In the genomic region with DNA sequence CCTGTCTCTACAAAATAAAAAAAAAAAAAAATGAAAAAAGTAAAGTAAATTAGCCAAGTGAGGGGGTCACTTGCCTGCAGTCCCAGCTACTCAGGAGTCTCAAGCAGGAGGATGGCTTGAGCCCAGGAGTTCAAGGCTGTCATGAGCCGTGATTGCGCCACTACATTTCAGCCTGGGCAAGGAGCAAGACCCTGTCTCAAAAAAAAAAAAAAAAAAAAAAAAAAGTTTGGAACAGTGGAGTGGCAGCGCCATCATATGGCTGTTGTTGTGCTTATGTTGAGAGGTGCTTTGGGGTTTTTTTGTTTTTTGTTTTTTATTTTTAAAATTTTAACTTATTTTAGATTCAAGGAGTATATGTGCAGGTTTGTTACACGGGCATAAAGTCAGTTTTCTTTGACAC, we compare ENCODE assay signal across 21 cellular contexts. TPM values are rescaled to one million over a fixed set of nuclear protein-coding genes. Genes with fewer than 3 reads are reported as not detected.
DNase-seq lines count a peak whose midpoint lies in the region; ATAC-seq, FAIRE-seq and TF ChIP-seq lines count a peak whose summit lies in the region.
"Had no signal": no experiment of that assay in that cellular context is flagged by ENCODE, and none has a peak within 500 bp of the region (broad histone marks: within the 10 kb centered on the region; RNA-seq: fewer than 3 reads in every experiment).

No MANE protein-coding gene starts in this region.

- intact Hi-C loops in HCT116 (cut with micrococcal nuclease) = no loop called here

- H3K27ac ChIP-seq in HCT116 (ENCODE audit: low read depth, low read length) = no peak overlapping the region
- H3K27ac ChIP-seq in VCaP = no peak overlapping the region
- H3K27ac ChIP-seq in small intestine (ENCODE audit: low read depth in 1 of 2, low read length in 1 of 2) = no peak overlapping the region
- H3K27ac ChIP-seq: BLaER1 treated with 17β-estradiol and CSF1 and Interleukin-3, amounts not matched to agents 10 nM and 100 nM; coronary artery had no signal

- WGBS in small intestine, 3 donors = 88 to 91% (median 88%) methylated on average over 4 of the region's 4 CpGs

- ATAC-seq in HCT116 (no peak), HG03196 (IDR thresholded peaks at IDR 0.05; ENCODE audit: unreplicated experiment) (no peak)
- ATAC-seq: activated T-cell treated with anti-CD3 and anti-CD28 coated beads, Interleukin-2, amount 50 U/mL, for 4 hours; esophagus mucosa; left ventricle myocardium superior; Right ventricle myocardium inferior had no signal

- peaks cover 23% of the 10 kb centered on the region; the same call in 1 of the 2 replicates for H4K20me1 ChIP-seq in HCT116 (ENCODE audit: insufficient read depth)

- H3K79me2 ChIP-seq in HCT116 (ENCODE audit: insufficient read depth, low read length) = peaks cover 89% of the 10 kb centered on the region

- H3K4me1 ChIP-seq in HCT116 (ENCODE audit: control insufficient read depth in 1 of 2, insufficient read depth in 2 of 2, low read length in 2 of 2) (peaks cover 26 to 51% of the 10 kb centered on the region in 2 experiments), small intestine (ENCODE audit: control insufficient read depth in 2 of 2, insufficient read depth in 1 of 2, low read depth in 1 of 2, low read length in 1 of 2) (peaks cover 0 to 7% of the 10 kb centered on the region in 2 donors)

- no peaks in the 10 kb centered on the region for H3K27me3 ChIP-seq in BJ (ENCODE audit: control insufficient read depth, insufficient read depth, low read length)
- H3K27me3 ChIP-seq in HCT116 (ENCODE audit: insufficient read depth, low read length) = no peaks in the 10 kb centered on the region
- no peaks in the 10 kb centered on the region for H3K27me3 ChIP-seq in small intestine (ENCODE audit: control insufficient read depth in 2 of 2, insufficient read depth in 2 of 2, low read length in 2 of 2)
- H3K27me3 ChIP-seq: BLaER1 treated with 17β-estradiol and CSF1 and Interleukin-3, amounts not matched to agents 10 nM and 100 nM had no signal

- BruUV-seq in HCT116 (replicated peaks; lab: Mats Ljungman, UMichigan) = no TSS peak

- no peak for FAIRE-seq in small intestine (lab: Jason Lieb, UNC)
- FAIRE-seq: GM12891 had no signal

- RAD21 ChIA-PET in HCT116 (lab: Charles Lee; ENCODE audit: low non-redundant PET in 1 of 2, low total read pairs in 2 of 2, uncharacterized antibody in 2 of 2, unreplicated experiment in 2 of 2) = no interaction called here

- no peak for TF ChIP-seq POLR2A in HCT116 (IDR thresholded peaks at IDR 0.05; ENCODE audit: borderline replicate concordance, extremely low read depth, insufficient read depth, insufficient read length)

- no peaks in the 10 kb centered on the region for H3K9me2 ChIP-seq in HCT116 (ENCODE audit: insufficient read depth)

- H3K9me3 ChIP-seq in HCT116 (ENCODE audit: control insufficient read depth in 1 of 2, insufficient read depth in 1 of 2, low read depth in 1 of 2, low read length in 2 of 2) (no peaks in the 10 kb centered on the region), small intestine (ENCODE audit: control insufficient read depth, low read depth) (no peaks in the 10 kb centered on the region)
- H3K9me3 ChIP-seq: BLaER1 treated with 17β-estradiol and CSF1 and Interleukin-3, amounts not matched to agents 10 nM and 100 nM had no signal

- no peak for DNase-seq in BJ (ENCODE audit: low read depth)
- no peak for DNase-seq in HCT116 (ENCODE audit: low read depth, low spot score)
- no peak for DNase-seq in foreskin fibroblast
- DNase-seq in D341Med (ENCODE audit: low spot score) = no peak
- no peak for DNase-seq in NCI-H1092 (lab: John Stamatoyannopoulos, UW)
- DNase-seq in small intestine = no peak
- DNase-seq: activated CD4-positive, alpha-beta T cell treated with anti-CD3 and anti-CD28 coated beads, Interleukin-2, amount 10 ng/mL, durations not matched to agents 7 days and 5 days; activated T-cell treated with anti-CD3 and anti-CD28 coated beads, Interleukin-2, amount 50 U/mL, for 4 hours; amygdala; left ventricle myocardium superior; MM.1S; naive B cell; NCI-H2081 treated with DMSO at 0.1 percent for 48 hours; NCI-H82 had no signal

- POLR2A ChIA-PET in BJ (lab: Charles Lee) (interaction anchor here (0.7 kb wide), 2 partner anchors 10 to 598 kb away, joined by 5 to 8 read pairs; a partner anchor contains a TSS), HCT116 (lab: Charles Lee) (no interaction called here)

- H3K4me2 ChIP-seq in HCT116 (ENCODE audit: low read length) = no peak overlapping the region

- H3K4me3 ChIP-seq in BJ (ENCODE audit: low read depth, low read length) (no peak overlapping the region), HCT116 (replicated peaks in 1 of 2; ENCODE audit: low read depth in 1 of 2, low read length in 2 of 2) (no peak overlapping the region), foreskin fibroblast (ENCODE audit: low read depth in 1 of 2, low read length in 2 of 2) (no peak overlapping the region), small intestine (ENCODE audit: low read depth in 1 of 2, low read length in 2 of 2) (no peak overlapping the region)
- H3K4me3 ChIP-seq: BLaER1 treated with 17β-estradiol and CSF1 and Interleukin-3, amounts not matched to agents 10 nM and 100 nM; coronary artery had no signal

- TF ChIP-seq CTCF in BJ (IDR thresholded peaks at IDR 0.05; ENCODE audit: insufficient read depth, low read depth, low read length) (peak; percentile 23; the same call in 1 of the 2 replicates), HCT116 (IDR thresholded peaks at IDR 0.05 in 2 of 3, conservative IDR thresholded peaks at IDR 0.05 in 1 of 3; ENCODE audit: borderline replicate concordance in 1 of 3, insufficient read depth in 1 of 3, low read depth in 2 of 3, low read length in 2 of 3) (peak in 2 of 3 experiments; percentile 22 to 42; a peak in 2 of 6 replicates), VCaP (conservative IDR thresholded peaks at IDR 0.05) (peak; percentile 26; the same call in 1 of the 2 replicates), foreskin fibroblast (IDR thresholded peaks at IDR 0.05; ENCODE audit: low read depth, low read length) (peak; percentile 8)

- peak; percentile 25; the same call in 1 of the 2 replicates for TF ChIP-seq RAD21 in HCT116 (IDR thresholded peaks at IDR 0.05; ENCODE audit: low read depth)

- H3K9ac ChIP-seq in HCT116 (ENCODE audit: low read length) = no peak overlapping the region
- H3K9ac ChIP-seq: BLaER1 treated with 17β-estradiol and CSF1 and Interleukin-3, amounts not matched to agents 10 nM and 100 nM had no signal

- H2AFZ ChIP-seq in HCT116 (ENCODE audit: low read depth, low read length, poor library complexity, severe bottlenecking) = no peak overlapping the region

- CTCF ChIA-PET in BJ (lab: Yijun Ruan, JAX) (interaction anchor here (0.5 to 1.5 kb wide), 3 partner anchors 20 to 381 kb away, joined by 3 to 5 read pairs (median 3); no protein-coding TSS in a partner anchor), HCT116 (lab: Charles Lee) (no interaction called here)

- H3K36me3 ChIP-seq in BJ (ENCODE audit: control insufficient read depth, insufficient read depth, low read length) = peaks cover 2% of the 10 kb centered on the region; the same call in 1 of the 2 replicates
- peaks cover 33 to 40% of the 10 kb centered on the region in 2 experiments for H3K36me3 ChIP-seq in HCT116 (ENCODE audit: control insufficient read depth in 1 of 2, insufficient read depth in 2 of 2, low read length in 2 of 2)
- no peaks in the 10 kb centered on the region for H3K36me3 ChIP-seq in small intestine (ENCODE audit: control insufficient read depth in 2 of 2, insufficient read depth in 2 of 2, low read length in 2 of 2)

TF ChIP-seq in HCT116, 20 proteins besides CTCF, POLR2A, EP300 and RAD21 (continues in another document):
- TF ChIP-seq ZNF274 (IDR thresholded peaks at IDR 0.05; ENCODE audit: low read depth, low read length) (no peak), EZH2phosphoT487 (IDR thresholded peaks at IDR 0.05; ENCODE audit: borderline replicate concordance) (no peak), TCF7L2 (IDR thresholded peaks at IDR 0.05; ENCODE audit: borderline replicate concordance, extremely low read depth, insufficient read depth, insufficient read length) (no peak), CBX3 (IDR thresholded peaks at IDR 0.05; ENCODE audit: low read depth) (no peak), SIN3A (IDR thresholded peaks at IDR 0.05; ENCODE audit: low read depth) (no peak), CEBPB (IDR thresholded peaks at IDR 0.05; ENCODE audit: low read depth) (no peak), ZFX (IDR thresholded peaks at IDR 0.05) (no peak)
- TF ChIP-seq, protein P1, sequence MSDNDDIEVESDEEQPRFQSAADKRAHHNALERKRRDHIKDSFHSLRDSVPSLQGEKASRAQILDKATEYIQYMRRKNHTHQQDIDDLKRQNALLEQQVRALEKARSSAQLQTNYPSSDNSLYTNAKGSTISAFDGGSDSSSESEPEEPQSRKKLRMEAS (IDR thresholded peaks at IDR 0.05) = no peak
- TF ChIP-seq, protein P2, sequence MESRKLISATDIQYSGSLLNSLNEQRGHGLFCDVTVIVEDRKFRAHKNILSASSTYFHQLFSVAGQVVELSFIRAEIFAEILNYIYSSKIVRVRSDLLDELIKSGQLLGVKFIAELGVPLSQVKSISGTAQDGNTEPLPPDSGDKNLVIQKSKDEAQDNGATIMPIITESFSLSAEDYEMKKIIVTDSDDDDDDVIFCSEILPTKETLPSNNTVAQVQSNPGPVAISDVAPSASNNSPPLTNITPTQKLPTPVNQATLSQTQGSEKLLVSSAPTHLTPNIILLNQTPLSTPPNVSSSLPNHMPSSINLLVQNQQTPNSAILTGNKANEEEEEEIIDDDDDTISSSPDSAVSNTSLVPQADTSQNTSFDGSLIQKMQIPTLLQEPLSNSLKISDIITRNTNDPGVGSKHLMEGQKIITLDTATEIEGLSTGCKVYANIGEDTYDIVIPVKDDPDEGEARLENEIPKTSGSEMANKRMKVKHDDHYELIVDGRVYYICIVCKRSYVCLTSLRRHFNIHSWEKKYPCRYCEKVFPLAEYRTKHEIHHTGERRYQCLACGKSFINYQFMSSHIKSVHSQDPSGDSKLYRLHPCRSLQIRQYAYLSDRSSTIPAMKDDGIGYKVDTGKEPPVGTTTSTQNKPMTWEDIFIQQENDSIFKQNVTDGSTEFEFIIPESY (IDR thresholded peaks at IDR 0.05; ENCODE audit: extremely low read depth, insufficient replicate concordance, low read length) = no peak

RNA-seq across cellular contexts. Expression of a gene that starts 3.6 kb away (rescaled TPM):
- polyA plus RNA-seq in BJ (2011; rRNA removed) = 11.4 and 32.5 TPM in 2 replicates
- polyA minus RNA-seq in BJ (2011; rRNA and poly(A)+ RNA removed) = 7.4 and 8.6 TPM in 2 replicates
- total RNA-seq in HCT116 (2021; ENCODE audit: unreplicated experiment) = 76.4 TPM
- 14.4 and 22.8 TPM in 2 replicates for polyA plus RNA-seq in HCT116 (2012)
- polyA plus RNA-seq in small intestine = 10 to 100 TPM in 2 of 3 donors, 1 to 10 TPM in 1; 9.4 to 23.2 (median 13.0) TPM

RNA-seq across cellular contexts. Expression of a gene that starts 3.8 kb away (rescaled TPM):
- polyA plus RNA-seq in BJ (2011; rRNA removed) = 57.2 and 65.3 TPM in 2 replicates
- polyA minus RNA-seq in BJ (2011; rRNA and poly(A)+ RNA removed) = 36.1 and 43.5 TPM in 2 replicates
- 24.8 TPM for total RNA-seq in HCT116 (2021; ENCODE audit: unreplicated experiment)
- 21.6 and 26.3 TPM in 2 replicates for polyA plus RNA-seq in HCT116 (2012)
- 10 to 100 TPM in 2 of 3 donors, 1 to 10 TPM in 1; 9.6 to 14.0 (median 12.4) TPM for polyA plus RNA-seq in small intestine

RNA-seq across cellular contexts. Expression of a gene that starts 10.3 kb away (rescaled TPM):
- 7.5 and 19.6 TPM in 2 replicates for polyA plus RNA-seq in BJ (2011; rRNA removed)
- 6.6 and 8.9 TPM in 2 replicates for polyA minus RNA-seq in BJ (2011; rRNA and poly(A)+ RNA removed)
- total RNA-seq in HCT116 (2021; ENCODE audit: unreplicated experiment) = 34.7 TPM
- 21.4 and 24.7 TPM in 2 replicates for polyA plus RNA-seq in HCT116 (2012)
- 10 to 100 TPM; 25.5 to 38.5 (median 29.7) TPM for polyA plus RNA-seq in small intestine
